ENCODE assay signal across 26 cellular contexts in genomic region chr9:136609160-136609475, GRCh38. TPM values are rescaled to one million over a fixed set of nuclear protein-coding genes. Genes with fewer than 3 reads are reported as not detected.
"Had no signal": no experiment of that assay in that cellular context is flagged by ENCODE, and none has a peak within 500 bp of the region (broad histone marks: within the 10 kb centered on the region; RNA-seq: fewer than 3 reads in every experiment).

No MANE protein-coding gene starts in this region.

- H3K9ac ChIP-seq: KMS-11 had no signal

- H3K4me2 ChIP-seq: KMS-11 had no signal

- DNase-seq: activated CD4-positive, alpha-beta T cell treated with anti-CD3 and anti-CD28 coated beads for 1 hour; activated CD4-positive, alpha-beta T cell treated with anti-CD3 and anti-CD28 coated beads for 48 hours; activated CD4-positive, alpha-beta T cell treated with anti-CD3 and anti-CD28 coated beads, Interleukin-2, amount 50 U/mL, for 4 hours; activated CD4-positive, CD25-positive, alpha-beta regulatory T cell; activated CD8-positive, alpha-beta T cell treated with anti-CD3 and anti-CD28 coated beads for 36 hours; activated effector memory CD4-positive, alpha-beta T cell treated with anti-CD3 and anti-CD28 coated beads, Interleukin-2, amount 50 U/mL, for 16 hours; activated naive CD4-positive, alpha-beta T cell; activated naive CD4-positive, alpha-beta T cell treated with anti-CD3 and anti-CD28 coated beads, Interleukin-2, amount 50 U/mL, for 16 hours; activated naive CD8-positive, alpha-beta T cell treated with anti-CD3 and anti-CD28 coated beads, Interleukin-2, amount 10 ng/mL, durations not matched to agents 7 days and 5 days; activated T-cell treated with anti-CD3 and anti-CD28 coated beads, Interleukin-2, amount 50 U/mL, for 1 hour; activated T-cell treated with anti-CD3 and anti-CD28 coated beads, Interleukin-2, amount 50 U/mL, for 72 hours; amygdala; NCI-H146; NCI-H187; NCI-H2029 treated with DMSO at 0.1 percent for 48 hours; NCI-H226; NCI-H446 treated with DMSO at 0.1 percent for 48 hours; NCI-H748 treated with DMSO at 0.1 percent for 48 hours; SJCRH30; T1000; WERI-Rb-1 had no signal

- H3K9me3 ChIP-seq: ascending aorta, SJCRH30 had no signal

- H3K27me3 ChIP-seq: ascending aorta, cardiac muscle cell had no signal

- H3K4me3 ChIP-seq: ascending aorta, cardiac muscle cell, SJCRH30 had no signal

- ATAC-seq: activated CD8-positive, alpha-beta T cell treated with anti-CD3 and anti-CD28 coated beads for 36 hours; activated T-cell treated with anti-CD3 and anti-CD28 coated beads, Interleukin-2, amount 50 U/mL, for 72 hours; activated T-helper 17 cell treated with anti-CD3 and anti-CD28 coated beads, Interleukin-2, amount 50 U/mL, for 72 hours had no signal

- H3K27ac ChIP-seq: ascending aorta, cardiac muscle cell, KMS-11, SJCRH30 had no signal

- H3K36me3 ChIP-seq: ascending aorta, cardiac muscle cell, SJCRH30, WERI-Rb-1 had no signal

RNA-seq across cellular contexts. Expression of gene EGFL7, which starts 53.6 kb away (rescaled TPM):
- total RNA-seq: OCI-LY7 had no signal
